In genomic region chr19:48813123-48813911, GRCh38 we compare ENCODE assay signal across 1 cellular context.
TF ChIP-seq lines count a peak whose summit lies in the region.

No MANE protein-coding gene starts in this region.

TF ChIP-seq in H1, 55 proteins besides CTCF, POLR2A, EP300 and RAD21:
- no peak for TF ChIP-seq SIX5 (IDR thresholded peaks at IDR 0.05; ENCODE audit: low read depth, low read length)
- TF ChIP-seq POU5F1 (IDR thresholded peaks at IDR 0.05; ENCODE audit: low read depth, low read length), result no peak
- no peak for TF ChIP-seq JUND (IDR thresholded peaks at IDR 0.05; ENCODE audit: low read length)
- no peak for TF ChIP-seq CTBP2 (IDR thresholded peaks at IDR 0.05; ENCODE audit: borderline replicate concordance, insufficient read depth, insufficient read length, low read length)
- TF ChIP-seq CREB1 (IDR thresholded peaks at IDR 0.05), result no peak
- TF ChIP-seq ATF2 (IDR thresholded peaks at IDR 0.05; ENCODE audit: low read length), result no peak
- TF ChIP-seq BRCA1 (IDR thresholded peaks at IDR 0.05; ENCODE audit: low read depth, low read length), result no peak
- no peak for TF ChIP-seq SP1 (IDR thresholded peaks at IDR 0.05; ENCODE audit: low read depth, low read length)
- no peak for TF ChIP-seq RFX5 (IDR thresholded peaks at IDR 0.05; ENCODE audit: borderline replicate concordance, low read depth, low read length)
- no peak for TF ChIP-seq ASH2L (IDR thresholded peaks at IDR 0.05; ENCODE audit: low read length)
- TF ChIP-seq CBX5 (IDR thresholded peaks at IDR 0.05; ENCODE audit: low read depth, low read length), result no peak
- no peak for TF ChIP-seq RNF2 (IDR thresholded peaks at IDR 0.05; ENCODE audit: borderline replicate concordance, low read depth, low read length, missing control alignments, poor library complexity, severe bottlenecking)
- no peak for TF ChIP-seq CHD1 (IDR thresholded peaks at IDR 0.05; ENCODE audit: low read depth, low read length)
- TF ChIP-seq PHF8 (conservative IDR thresholded peaks at IDR 0.05; ENCODE audit: low read depth, low read length), result no peak
- TF ChIP-seq TBP (IDR thresholded peaks at IDR 0.05; ENCODE audit: low read depth, low read length), result no peak
TF ChIP-seq in H1: peak in this region for 0.
